18 cellular contexts compared by ENCODE assay signal in genomic region chr19:17180997-17181702, GRCh38. TPM values are rescaled to one million over a fixed set of nuclear protein-coding genes. Genes with fewer than 3 reads are reported as not detected.
A peak's percentile ranks its signal among the peaks of the same experiment; 100 is the strongest.
DNase-seq lines count a peak whose midpoint lies in the region; ATAC-seq and TF ChIP-seq lines count a peak whose summit lies in the region.
"Had no signal": no experiment of that assay in that cellular context is flagged by ENCODE, and none has a peak within 500 bp of the region (broad histone marks: within the 10 kb centered on the region; RNA-seq: fewer than 3 reads in every experiment).

No MANE protein-coding gene starts in this region.

- no peak overlapping the region for H2BK20ac ChIP-seq in H9 (ENCODE audit: low read depth, low read length, poor library complexity, severe bottlenecking)

- CTCF ChIA-PET in WTC11 (lab: Charles Lee) = interaction anchor here (1.4 to 1.6 kb wide), 2 partner anchors 54 to 112 kb away, joined by 3 read pairs; no protein-coding TSS in a partner anchor

- peaks cover 3% of the 10 kb centered on the region for H3K23me2 ChIP-seq in H9 (ENCODE audit: insufficient read length, low read depth, low read length, poor library complexity, severe bottlenecking)

- H3K9me3 ChIP-seq in CD4-positive, CD25-positive, alpha-beta regulatory T cell (ENCODE audit: control insufficient read depth in 2 of 2, low read length in 2 of 2) = no peaks in the 10 kb centered on the region
- H3K9me3 ChIP-seq in H9 (ENCODE audit: control insufficient read depth, low read depth, low read length) (no peaks in the 10 kb centered on the region), testis (no peaks in the 10 kb centered on the region)
- H3K9me3 ChIP-seq: HAP-1, SK-N-SH had no signal

- H3K36me3 ChIP-seq in CD4-positive, CD25-positive, alpha-beta regulatory T cell (ENCODE audit: control insufficient read depth, insufficient read depth, low read length) = peaks cover 34% of the 10 kb centered on the region
- H3K36me3 ChIP-seq in testis (ENCODE audit: low read depth, missing control alignments) = no peaks in the 10 kb centered on the region

- no peaks in the 10 kb centered on the region for H3K79me2 ChIP-seq in H9 (ENCODE audit: insufficient read depth, low read length)

- peak overlapping the region; percentile 5 for H3K9ac ChIP-seq in H9 (ENCODE audit: extremely low read depth, insufficient read length, low read length)
- H3K9ac ChIP-seq: SK-N-SH had no signal

- WGBS in H9 (ENCODE audit: extremely low coverage, insufficient read length, low lambda C conversion rate) = no CpG with 5 or more reads among the region's 22 CpGs
- WGBS in testis, 2 donors = 80 to 84% methylated on average over 21 to 22 of the region's 22 CpGs

- DNase-seq in CD4-positive, CD25-positive, alpha-beta regulatory T cell = no peak
- peak; percentile 66 for DNase-seq in H9
- DNase-seq in WTC11 (ENCODE audit: low spot score) = peak; percentile 54
- peak; percentile 57 for DNase-seq in iPS-NIHi7 (ENCODE audit: extremely low spot score)
- DNase-seq in testis = no peak
- DNase-seq in activated T-cell treated with anti-CD3 and anti-CD28 coated beads, Interleukin-2, amount 50 U/mL, for 48 hours = no peak
- DNase-seq in NCI-H345 (lab: John Stamatoyannopoulos, UW) = no peak
- DNase-seq: activated CD4-positive, alpha-beta T cell treated with anti-CD3 and anti-CD28 coated beads for 1 hour; activated CD8-positive, alpha-beta memory T cell treated with anti-CD3 and anti-CD28 coated beads, Interleukin-2, amount 50 U/mL, for 48 hours; EL; MM.1S; NK-92 treated with Interleukin-12 subunit alpha and Interleukin-12 subunit beta, amount 100 ng/mL, for 24 hours; occipital lobe; right cardiac atrium; SK-N-SH; T1000 had no signal

- no peak overlapping the region for H2AFZ ChIP-seq in H9 (ENCODE audit: low read length)

- no peak overlapping the region for H3T11ph ChIP-seq in H9 (ENCODE audit: low read length)

- ATAC-seq in CD4-positive, CD25-positive, alpha-beta regulatory T cell (ENCODE audit: low read depth in 2 of 2) = no peak
- ATAC-seq in WTC11 = peak; percentile 86
- no peak for ATAC-seq in GM18907 (IDR thresholded peaks at IDR 0.05; ENCODE audit: unreplicated experiment)
- ATAC-seq: right cardiac atrium had no signal

- no peak overlapping the region for H3K56ac ChIP-seq in H9 (ENCODE audit: insufficient read length, low read depth, low read length)

- no peak overlapping the region for H2BK12ac ChIP-seq in H9 (ENCODE audit: insufficient read length, low read depth, low read length)

- no peak for TF ChIP-seq POLR2A in testis (IDR thresholded peaks at IDR 0.05)

- H3K14ac ChIP-seq in H9 (ENCODE audit: insufficient read depth, low read length) = no peak overlapping the region; the same call in 1 of the 2 replicates

- no peak overlapping the region for H4K91ac ChIP-seq in H9 (ENCODE audit: insufficient read length, low read depth, low read length)

- no peak overlapping the region for H2BK15ac ChIP-seq in H9 (ENCODE audit: low read depth, low read length)

- H3K4me3 Mint-ChIP-seq in CD4-positive, CD25-positive, alpha-beta regulatory T cell = no peak overlapping the region
- H3K4me3 Mint-ChIP-seq in H9 = peak overlapping the region in 1 of 2 experiments; percentile 60; a peak in 3 of 5 replicates
- peak overlapping the region; percentile 24; the same call in 1 of the 2 replicates for H3K4me3 Mint-ChIP-seq in WTC11

- H2BK5ac ChIP-seq in H9 (ENCODE audit: insufficient read length, low read length) = no peak overlapping the region

- H3K27me3 ChIP-seq in CD4-positive, CD25-positive, alpha-beta regulatory T cell (ENCODE audit: control insufficient read depth, insufficient read depth, low read length) = no peaks in the 10 kb centered on the region
- no peaks in the 10 kb centered on the region for H3K27me3 ChIP-seq in H9 (ENCODE audit: insufficient read depth, low read length)
- H3K27me3 ChIP-seq in testis = no peaks in the 10 kb centered on the region

- peaks cover 5 to 22% (median 9%) of the 10 kb centered on the region in 4 donors for H3K4me1 Mint-ChIP-seq in CD4-positive, CD25-positive, alpha-beta regulatory T cell
- peaks cover 12 to 14% of the 10 kb centered on the region in 2 experiments for H3K4me1 Mint-ChIP-seq in H9
- H3K4me1 Mint-ChIP-seq in WTC11 = peaks cover 14% of the 10 kb centered on the region

- no peak overlapping the region for H2AK5ac ChIP-seq in H9 (ENCODE audit: insufficient read length, low read length)

- H3K18ac ChIP-seq in H9 (ENCODE audit: insufficient read length, low read depth, low read length) = peak overlapping the region; percentile 23

- H3K4ac ChIP-seq in H9 (ENCODE audit: low read depth, low read length) = no peak overlapping the region

- no peak overlapping the region for H3K4me3 ChIP-seq in CD4-positive, CD25-positive, alpha-beta regulatory T cell (ENCODE audit: low read depth, low read length)
- no peak overlapping the region for H3K4me3 ChIP-seq in testis
- H3K4me3 ChIP-seq: HAP-1 had no signal

- H3K27ac ChIP-seq in CD4-positive, CD25-positive, alpha-beta regulatory T cell (ENCODE audit: insufficient read depth, low read length, poor library complexity, severe bottlenecking) = no peak overlapping the region
- H3K27ac ChIP-seq in H9 (ENCODE audit: insufficient read length, low read depth, low read length) (no peak overlapping the region), testis (no peak overlapping the region)

- H3K23ac ChIP-seq in H9 (ENCODE audit: insufficient read length, low read depth, low read length) = no peak overlapping the region

- H3K36me3 Mint-ChIP-seq in CD4-positive, CD25-positive, alpha-beta regulatory T cell = peaks cover 18% of the 10 kb centered on the region
- H3K36me3 Mint-ChIP-seq in H9 (ENCODE audit: insufficient read depth in 1 of 3, low read depth in 3 of 3) (peaks cover 7 to 49% (median 10%) of the 10 kb centered on the region in 3 experiments; a peak in 6 of 7 replicates), WTC11 (peaks cover 14% of the 10 kb centered on the region)

- H4K5ac ChIP-seq in H9 (ENCODE audit: insufficient read length, low read depth, low read length) = no peak overlapping the region

- no peaks in the 10 kb centered on the region for H3K79me1 ChIP-seq in H9 (ENCODE audit: insufficient read depth, low read depth, low read length, poor library complexity, severe bottlenecking)

- H4K20me1 ChIP-seq in H9 (ENCODE audit: control insufficient read depth, insufficient read depth, insufficient read length) = no peaks in the 10 kb centered on the region

- no peak overlapping the region for H4K8ac ChIP-seq in H9 (replicated peaks; ENCODE audit: insufficient read length, low read depth, low read length)

- peak overlapping the region in 2 of 3 donors; percentile 7 to 65 for H3K27ac Mint-ChIP-seq in CD4-positive, CD25-positive, alpha-beta regulatory T cell
- H3K27ac Mint-ChIP-seq in H9 (peak overlapping the region; percentile 90 to 95 (median 94)), WTC11 (peak overlapping the region; percentile 97)

- TF ChIP-seq CTCF in H9 (conservative IDR thresholded peaks at IDR 0.05) (no peak), WTC11 (IDR thresholded peaks at IDR 0.05) (no peak), testis (IDR thresholded peaks at IDR 0.05) (no peak)

- H3K9me3 Mint-ChIP-seq in CD4-positive, CD25-positive, alpha-beta regulatory T cell = no peaks in the 10 kb centered on the region
- H3K9me3 Mint-ChIP-seq in H9 (no peaks in the 10 kb centered on the region), WTC11 (no peaks in the 10 kb centered on the region)

- intact Hi-C loops in testis (cut with DNase I; ENCODE audit: low total_unique reads) = no loop called here

- no peaks in the 10 kb centered on the region for H3K27me3 Mint-ChIP-seq in CD4-positive, CD25-positive, alpha-beta regulatory T cell
- H3K27me3 Mint-ChIP-seq in H9 (ENCODE audit: low read depth) = no peaks in the 10 kb centered on the region; the same call in 1 of the 2 replicates
- H3K27me3 Mint-ChIP-seq in WTC11 (ENCODE audit: low read depth) = no peaks in the 10 kb centered on the region

- H3K4me1 ChIP-seq in CD4-positive, CD25-positive, alpha-beta regulatory T cell (ENCODE audit: control insufficient read depth, insufficient read depth, low read length, poor library complexity, severe bottlenecking) = peaks cover 17% of the 10 kb centered on the region
- H3K4me1 ChIP-seq in H9 (ENCODE audit: insufficient read depth, low read length) = no peaks in the 10 kb centered on the region
- no peaks in the 10 kb centered on the region for H3K4me1 ChIP-seq in testis
- H3K4me1 ChIP-seq: HAP-1 had no signal

- no peak overlapping the region for H3K4me2 ChIP-seq in H9 (ENCODE audit: insufficient read depth, insufficient read length, low read length)
- H3K4me2 ChIP-seq: SK-N-SH had no signal

- POLR2A ChIA-PET in WTC11 (lab: Charles Lee) = no interaction called here

- no peak overlapping the region for H2BK120ac ChIP-seq in H9 (ENCODE audit: low read depth, low read length, poor library complexity, severe bottlenecking)

RNA-seq across cellular contexts. Expression of gene USE1, which starts 34.0 kb away (rescaled TPM):
- 27.1 TPM for total RNA-seq in CD4-positive, CD25-positive, alpha-beta regulatory T cell
- polyA plus RNA-seq in CD4-positive, CD25-positive, alpha-beta regulatory T cell = 10 to 100 TPM; 43.9 to 53.7 (median 50.1) TPM
- total RNA-seq in H9 (2021) (14.8 and 16.2 TPM in 2 replicates), WTC11 (2021) (13.9 to 15.4 TPM (median 14.2 TPM) in 3 replicates), testis (10 to 100 TPM; 15.8 to 23.8 TPM)
- 33.3 TPM for polyA plus RNA-seq in testis (ENCODE audit: insufficient read depth, low read depth, low replicate concordance)

RNA-seq across cellular contexts. Expression of gene OCEL1, which starts 44.9 kb away (rescaled TPM):
- total RNA-seq in CD4-positive, CD25-positive, alpha-beta regulatory T cell = 23.3 TPM
- polyA plus RNA-seq in CD4-positive, CD25-positive, alpha-beta regulatory T cell = 10 to 100 TPM; 34.0 to 51.0 (median 47.1) TPM
- 25.7 and 26.4 TPM in 2 replicates for total RNA-seq in H9 (2021)
- total RNA-seq in WTC11 (2021) = 34.0 to 51.6 TPM (median 40.9 TPM) in 3 replicates
- 10 to 100 TPM in 1 of 2 donors, 1 to 10 TPM in 1; 6.6 to 13.9 TPM for total RNA-seq in testis
- polyA plus RNA-seq in testis (ENCODE audit: insufficient read depth, low read depth, low replicate concordance) = 17.5 TPM

Comparison
In these comparisons a context has a peak if more than half of its experiments do, and no peak if none do; other contexts are left out.
1. DNase-seq: peak in H9 (single experiment), WTC11 (single experiment) and iPS-NIHi7 (single experiment); none in CD4-positive, CD25-positive, alpha-beta regulatory T cell (0 of 3), testis (single experiment), activated T-cell treated with anti-CD3 and anti-CD28 coated beads, Interleukin-2, amount 50 U/mL, for 48 hours (0 of 2) and NCI-H345 (single experiment).
2. H3K27ac Mint-ChIP-seq: peak in every context shown above with its lines; median percentile 97 in WTC11; 94 in H9; 36 in CD4-positive, CD25-positive, alpha-beta regulatory T cell.